Comparison of ENCODE assay signal across 1 cellular context in genomic region chr1:186082235-186082937, GRCh38.
TF ChIP-seq lines count a peak whose summit lies in the region.

No MANE protein-coding gene starts in this region.

TF ChIP-seq in K562, 482 proteins besides CTCF, POLR2A, EP300 and RAD21 (continued from another document and continues in another):
- no peak for TF ChIP-seq ATF1 (CRISPR knock-in tag; IDR thresholded peaks at IDR 0.05)
- TF ChIP-seq ATF1 (tag; IDR thresholded peaks at IDR 0.05), result peak; percentile 91
- no peak for TF ChIP-seq CBX2 (IDR thresholded peaks at IDR 0.05; ENCODE audit: insufficient read depth, low read length, poor library complexity, severe bottlenecking)
- no peak for TF ChIP-seq HMG20A (CRISPR knock-in tag; conservative IDR thresholded peaks at IDR 0.05)
- no peak for TF ChIP-seq ID3 (CRISPR knock-in tag; IDR thresholded peaks at IDR 0.05)
- TF ChIP-seq ID3 (tag; IDR thresholded peaks at IDR 0.05), result no peak
- TF ChIP-seq, protein P1, sequence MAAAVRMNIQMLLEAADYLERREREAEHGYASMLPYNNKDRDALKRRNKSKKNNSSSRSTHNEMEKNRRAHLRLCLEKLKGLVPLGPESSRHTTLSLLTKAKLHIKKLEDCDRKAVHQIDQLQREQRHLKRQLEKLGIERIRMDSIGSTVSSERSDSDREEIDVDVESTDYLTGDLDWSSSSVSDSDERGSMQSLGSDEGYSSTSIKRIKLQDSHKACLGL (CRISPR knock-in tag; IDR thresholded peaks at IDR 0.05; ENCODE audit: borderline replicate concordance, poor library complexity, severe bottlenecking), result no peak
- peak; percentile 76 for TF ChIP-seq NFIX (CRISPR knock-in tag; IDR thresholded peaks at IDR 0.05; ENCODE audit: low read depth)
- TF ChIP-seq FUS (optimal IDR thresholded peaks at IDR 0.05; ENCODE audit: low read depth, low read length), result no peak
- TF ChIP-seq EHMT2 (IDR thresholded peaks at IDR 0.05), result peak; percentile 87; the same call in 1 of the 2 replicates
- no peak for TF ChIP-seq WHSC1 (IDR thresholded peaks at IDR 0.05; ENCODE audit: low read length)
- TF ChIP-seq ZNF695 (CRISPR knock-in tag; IDR thresholded peaks at IDR 0.05), result no peak
- TF ChIP-seq MCM5 (IDR thresholded peaks at IDR 0.05; ENCODE audit: low read depth), result no peak
- TF ChIP-seq NFATC3 (IDR thresholded peaks at IDR 0.05), result no peak
- TF ChIP-seq YBX1 (IDR thresholded peaks at IDR 0.05), result no peak
- TF ChIP-seq ZKSCAN3 (CRISPR knock-in tag; IDR thresholded peaks at IDR 0.05), result no peak
- TF ChIP-seq, protein P2, sequence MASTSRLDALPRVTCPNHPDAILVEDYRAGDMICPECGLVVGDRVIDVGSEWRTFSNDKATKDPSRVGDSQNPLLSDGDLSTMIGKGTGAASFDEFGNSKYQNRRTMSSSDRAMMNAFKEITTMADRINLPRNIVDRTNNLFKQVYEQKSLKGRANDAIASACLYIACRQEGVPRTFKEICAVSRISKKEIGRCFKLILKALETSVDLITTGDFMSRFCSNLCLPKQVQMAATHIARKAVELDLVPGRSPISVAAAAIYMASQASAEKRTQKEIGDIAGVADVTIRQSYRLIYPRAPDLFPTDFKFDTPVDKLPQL (IDR thresholded peaks at IDR 0.05; ENCODE audit: extremely low read depth, insufficient read length), result no peak
- peak; percentile 66 for TF ChIP-seq ATF4 (CRISPR knock-in tag; IDR thresholded peaks at IDR 0.05)
- TF ChIP-seq, protein P3, sequence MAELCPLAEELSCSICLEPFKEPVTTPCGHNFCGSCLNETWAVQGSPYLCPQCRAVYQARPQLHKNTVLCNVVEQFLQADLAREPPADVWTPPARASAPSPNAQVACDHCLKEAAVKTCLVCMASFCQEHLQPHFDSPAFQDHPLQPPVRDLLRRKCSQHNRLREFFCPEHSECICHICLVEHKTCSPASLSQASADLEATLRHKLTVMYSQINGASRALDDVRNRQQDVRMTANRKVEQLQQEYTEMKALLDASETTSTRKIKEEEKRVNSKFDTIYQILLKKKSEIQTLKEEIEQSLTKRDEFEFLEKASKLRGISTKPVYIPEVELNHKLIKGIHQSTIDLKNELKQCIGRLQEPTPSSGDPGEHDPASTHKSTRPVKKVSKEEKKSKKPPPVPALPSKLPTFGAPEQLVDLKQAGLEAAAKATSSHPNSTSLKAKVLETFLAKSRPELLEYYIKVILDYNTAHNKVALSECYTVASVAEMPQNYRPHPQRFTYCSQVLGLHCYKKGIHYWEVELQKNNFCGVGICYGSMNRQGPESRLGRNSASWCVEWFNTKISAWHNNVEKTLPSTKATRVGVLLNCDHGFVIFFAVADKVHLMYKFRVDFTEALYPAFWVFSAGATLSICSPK (IDR thresholded peaks at IDR 0.05; ENCODE audit: borderline replicate concordance), result no peak
- TF ChIP-seq KLF16 (IDR thresholded peaks at IDR 0.05), result peak; percentile 45
- peak in 1 of 2 experiments; percentile 70; a peak in 1 of 4 replicates for TF ChIP-seq ETV6 (IDR thresholded peaks at IDR 0.05; ENCODE audit: borderline replicate concordance in 1 of 2, low read depth in 2 of 2, low read length in 1 of 2)
- TF ChIP-seq ETV6 (CRISPR knock-in tag; IDR thresholded peaks at IDR 0.05; ENCODE audit: borderline replicate concordance), result no peak
- TF ChIP-seq CEBPB (tag; IDR thresholded peaks at IDR 0.05), result no peak
- no peak for TF ChIP-seq ZNF717 (CRISPR knock-in tag; IDR thresholded peaks at IDR 0.05)
- peak; percentile 64; the same call in 1 of the 2 replicates for TF ChIP-seq BACH1 (tag; IDR thresholded peaks at IDR 0.05)
- no peak for TF ChIP-seq SRF (CRISPR knock-in tag; IDR thresholded peaks at IDR 0.05)
- TF ChIP-seq ZNF23 (CRISPR knock-in tag; IDR thresholded peaks at IDR 0.05), result peak; percentile 13; the same call in 1 of the 2 replicates
- TF ChIP-seq TRIM28 (IDR thresholded peaks at IDR 0.05), result 0 out of 2 replicates have a peak, but pooled peaks have one; percentile 17
- TF ChIP-seq MTA1 (IDR thresholded peaks at IDR 0.05; ENCODE audit: borderline replicate concordance), result peak; percentile 64; the same call in 1 of the 2 replicates
- TF ChIP-seq HLTF (IDR thresholded peaks at IDR 0.05), result no peak
- TF ChIP-seq ZNF121 (CRISPR knock-in tag; conservative IDR thresholded peaks at IDR 0.05), result no peak
- TF ChIP-seq KAT2B (IDR thresholded peaks at IDR 0.05; ENCODE audit: low read depth, low read length), result no peak
- no peak for TF ChIP-seq ZNF431 (CRISPR knock-in tag; IDR thresholded peaks at IDR 0.05)
- no peak for TF ChIP-seq ZNF778 (CRISPR knock-in tag; IDR thresholded peaks at IDR 0.05)
- no peak for TF ChIP-seq ZFP1 (CRISPR knock-in tag; IDR thresholded peaks at IDR 0.05)
- TF ChIP-seq ZFX (CRISPR knock-in tag; IDR thresholded peaks at IDR 0.05), result peak; percentile 80
- no peak for TF ChIP-seq SMARCA5 (IDR thresholded peaks at IDR 0.05)
- TF ChIP-seq, protein P4, sequence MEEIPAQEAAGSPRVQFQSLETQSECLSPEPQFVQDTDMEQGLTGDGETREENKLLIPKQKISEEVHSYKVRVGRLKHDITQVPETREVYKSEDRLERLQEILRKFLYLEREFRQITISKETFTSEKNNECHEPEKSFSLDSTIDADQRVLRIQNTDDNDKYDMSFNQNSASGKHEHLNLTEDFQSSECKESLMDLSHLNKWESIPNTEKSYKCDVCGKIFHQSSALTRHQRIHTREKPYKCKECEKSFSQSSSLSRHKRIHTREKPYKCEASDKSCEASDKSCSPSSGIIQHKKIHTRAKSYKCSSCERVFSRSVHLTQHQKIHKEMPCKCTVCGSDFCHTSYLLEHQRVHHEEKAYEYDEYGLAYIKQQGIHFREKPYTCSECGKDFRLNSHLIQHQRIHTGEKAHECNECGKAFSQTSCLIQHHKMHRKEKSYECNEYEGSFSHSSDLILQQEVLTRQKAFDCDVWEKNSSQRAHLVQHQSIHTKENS (CRISPR knock-in tag; IDR thresholded peaks at IDR 0.05), result no peak
- TF ChIP-seq, protein P5, sequence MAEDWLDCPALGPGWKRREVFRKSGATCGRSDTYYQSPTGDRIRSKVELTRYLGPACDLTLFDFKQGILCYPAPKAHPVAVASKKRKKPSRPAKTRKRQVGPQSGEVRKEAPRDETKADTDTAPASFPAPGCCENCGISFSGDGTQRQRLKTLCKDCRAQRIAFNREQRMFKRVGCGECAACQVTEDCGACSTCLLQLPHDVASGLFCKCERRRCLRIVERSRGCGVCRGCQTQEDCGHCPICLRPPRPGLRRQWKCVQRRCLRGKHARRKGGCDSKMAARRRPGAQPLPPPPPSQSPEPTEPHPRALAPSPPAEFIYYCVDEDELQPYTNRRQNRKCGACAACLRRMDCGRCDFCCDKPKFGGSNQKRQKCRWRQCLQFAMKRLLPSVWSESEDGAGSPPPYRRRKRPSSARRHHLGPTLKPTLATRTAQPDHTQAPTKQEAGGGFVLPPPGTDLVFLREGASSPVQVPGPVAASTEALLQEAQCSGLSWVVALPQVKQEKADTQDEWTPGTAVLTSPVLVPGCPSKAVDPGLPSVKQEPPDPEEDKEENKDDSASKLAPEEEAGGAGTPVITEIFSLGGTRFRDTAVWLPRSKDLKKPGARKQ (CRISPR knock-in tag; IDR thresholded peaks at IDR 0.05), result no peak
- TF ChIP-seq ETS2 (tag; IDR thresholded peaks at IDR 0.05; ENCODE audit: borderline replicate concordance, poor library complexity, severe bottlenecking), result no peak
- peak; percentile 99 for TF ChIP-seq BHLHE40 (IDR thresholded peaks at IDR 0.05; ENCODE audit: low read length)
- no peak for TF ChIP-seq RHOXF2B (CRISPR knock-in tag; conservative IDR thresholded peaks at IDR 0.05)
- TF ChIP-seq, protein P6, sequence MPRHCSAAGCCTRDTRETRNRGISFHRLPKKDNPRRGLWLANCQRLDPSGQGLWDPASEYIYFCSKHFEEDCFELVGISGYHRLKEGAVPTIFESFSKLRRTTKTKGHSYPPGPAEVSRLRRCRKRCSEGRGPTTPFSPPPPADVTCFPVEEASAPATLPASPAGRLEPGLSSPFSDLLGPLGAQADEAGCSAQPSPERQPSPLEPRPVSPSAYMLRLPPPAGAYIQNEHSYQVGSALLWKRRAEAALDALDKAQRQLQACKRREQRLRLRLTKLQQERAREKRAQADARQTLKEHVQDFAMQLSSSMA (CRISPR knock-in tag; IDR thresholded peaks at IDR 0.05), result no peak
- TF ChIP-seq SMARCA4 (IDR thresholded peaks at IDR 0.05), result peak; percentile 87
- TF ChIP-seq NFIC (IDR thresholded peaks at IDR 0.05), result peak; percentile 100
- TF ChIP-seq POLR2B (IDR thresholded peaks at IDR 0.05; ENCODE audit: low read depth, partially characterized antibody), result no peak
- peak; percentile 92 for TF ChIP-seq CBX5 (IDR thresholded peaks at IDR 0.05; ENCODE audit: borderline replicate concordance, low read depth)
- TF ChIP-seq ZBTB17 (CRISPR knock-in tag; IDR thresholded peaks at IDR 0.05), result no peak
- no peak for TF ChIP-seq SETDB1 (IDR thresholded peaks at IDR 0.05; ENCODE audit: low read length)
- TF ChIP-seq, protein P7, sequence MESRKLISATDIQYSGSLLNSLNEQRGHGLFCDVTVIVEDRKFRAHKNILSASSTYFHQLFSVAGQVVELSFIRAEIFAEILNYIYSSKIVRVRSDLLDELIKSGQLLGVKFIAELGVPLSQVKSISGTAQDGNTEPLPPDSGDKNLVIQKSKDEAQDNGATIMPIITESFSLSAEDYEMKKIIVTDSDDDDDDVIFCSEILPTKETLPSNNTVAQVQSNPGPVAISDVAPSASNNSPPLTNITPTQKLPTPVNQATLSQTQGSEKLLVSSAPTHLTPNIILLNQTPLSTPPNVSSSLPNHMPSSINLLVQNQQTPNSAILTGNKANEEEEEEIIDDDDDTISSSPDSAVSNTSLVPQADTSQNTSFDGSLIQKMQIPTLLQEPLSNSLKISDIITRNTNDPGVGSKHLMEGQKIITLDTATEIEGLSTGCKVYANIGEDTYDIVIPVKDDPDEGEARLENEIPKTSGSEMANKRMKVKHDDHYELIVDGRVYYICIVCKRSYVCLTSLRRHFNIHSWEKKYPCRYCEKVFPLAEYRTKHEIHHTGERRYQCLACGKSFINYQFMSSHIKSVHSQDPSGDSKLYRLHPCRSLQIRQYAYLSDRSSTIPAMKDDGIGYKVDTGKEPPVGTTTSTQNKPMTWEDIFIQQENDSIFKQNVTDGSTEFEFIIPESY (CRISPR knock-in tag; IDR thresholded peaks at IDR 0.05), result 0 out of 2 replicates have a peak, but pooled peaks have one; percentile 39
- no peak for TF ChIP-seq STAT5B (CRISPR knock-in tag; IDR thresholded peaks at IDR 0.05)
- peak; percentile 93 for TF ChIP-seq ZNF589 (CRISPR knock-in tag; IDR thresholded peaks at IDR 0.05; ENCODE audit: low read depth)
- 0 out of 2 replicates have a peak, but pooled peaks have one; percentile 33 for TF ChIP-seq FOXK1 (CRISPR knock-in tag; IDR thresholded peaks at IDR 0.05; ENCODE audit: borderline replicate concordance)
- no peak; the same call in 1 of the 2 replicates for TF ChIP-seq PHF8 (IDR thresholded peaks at IDR 0.05; ENCODE audit: borderline replicate concordance, low read length)
- TF ChIP-seq SLC30A9 (CRISPR knock-in tag; IDR thresholded peaks at IDR 0.05), result no peak
- no peak for TF ChIP-seq SP2 (IDR thresholded peaks at IDR 0.05; ENCODE audit: extremely low read depth, low read depth, low read length, poor library complexity, severe bottlenecking)
- TF ChIP-seq EZH2 (IDR thresholded peaks at IDR 0.05; ENCODE audit: borderline replicate concordance, low read depth, low read length), result no peak
- no peak for TF ChIP-seq ZNF830 (CRISPR knock-in tag; IDR thresholded peaks at IDR 0.05)
- peak; percentile 99 for TF ChIP-seq CHAMP1 (IDR thresholded peaks at IDR 0.05)
- TF ChIP-seq BRF1 (IDR thresholded peaks at IDR 0.05; ENCODE audit: borderline replicate concordance, extremely low read depth, insufficient read length), result no peak
- TF ChIP-seq FOXJ3 (CRISPR knock-in tag; IDR thresholded peaks at IDR 0.05), result no peak
- peak; percentile 82 to 87 for TF ChIP-seq FOXK2 (conservative IDR thresholded peaks at IDR 0.05 in 1 of 2, IDR thresholded peaks at IDR 0.05 in 1 of 2; ENCODE audit: low read depth in 2 of 2)
- peak; percentile 94 for TF ChIP-seq TOE1 (IDR thresholded peaks at IDR 0.05; ENCODE audit: borderline replicate concordance)
- no peak for TF ChIP-seq TOE1 (CRISPR knock-in tag; IDR thresholded peaks at IDR 0.05; ENCODE audit: borderline replicate concordance, low read depth)
